ENCODE assay signal across 17 cellular contexts in the genomic region with DNA sequence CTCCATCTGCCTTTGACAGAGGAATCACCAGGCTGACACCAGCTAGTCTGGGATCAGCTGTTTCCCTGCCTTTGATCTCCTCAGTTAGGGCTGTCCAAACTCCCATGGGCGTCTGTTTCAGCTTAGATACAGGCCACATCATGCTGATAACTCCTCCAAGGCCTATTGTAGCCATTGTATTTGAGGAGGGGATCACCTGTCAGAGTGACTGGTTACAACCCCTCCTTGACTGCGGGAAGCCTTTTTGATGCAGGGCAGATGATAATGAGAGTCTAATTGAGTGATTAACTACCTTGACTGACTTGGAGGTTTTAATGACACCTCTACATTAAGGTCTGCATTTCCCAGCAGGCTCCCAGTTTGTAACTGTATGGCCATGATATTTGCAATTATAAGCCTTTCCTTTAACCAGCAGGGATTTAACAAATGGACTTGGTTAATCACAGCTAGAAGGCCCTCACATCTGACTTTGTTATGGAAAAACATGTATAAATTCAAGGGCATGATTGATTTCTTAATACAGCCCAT.
DNase-seq lines count a peak whose midpoint lies in the region; ATAC-seq and TF ChIP-seq lines count a peak whose summit lies in the region.
"Had no signal": no experiment of that assay in that cellular context is flagged by ENCODE, and none has a peak within 500 bp of the region (broad histone marks: within the 10 kb centered on the region; RNA-seq: fewer than 3 reads in every experiment).

No MANE protein-coding gene starts in this region.

- H3K9me3 ChIP-seq in H9 (ENCODE audit: control insufficient read depth, low read depth, low read length) = no peaks in the 10 kb centered on the region

- BruUV-seq in Calu3 (replicated peaks; lab: Mats Ljungman, UMichigan) = no TSS peak

- peak; percentile 95 for DNase-seq in H9
- DNase-seq in NCI-H146 (lab: John Stamatoyannopoulos, UW) = peak; percentile 100
- peak; percentile 69 for DNase-seq in WTC11 (ENCODE audit: low spot score)
- DNase-seq in nephron progenitor cell = peak; percentile 23
- DNase-seq in Calu3 = no peak
- DNase-seq in activated CD8-positive, alpha-beta T cell treated with anti-CD3 and anti-CD28 coated beads, Interleukin-2, amount 10 ng/mL, durations not matched to agents 7 days and 5 days = no peak
- no peak for DNase-seq in GM13977 (ENCODE audit: low spot score)
- DNase-seq: activated CD8-positive, alpha-beta memory T cell treated with anti-CD3 and anti-CD28 coated beads, Interleukin-2, amount 10 ng/mL, durations not matched to agents 7 days and 5 days; activated gamma-delta T cell; aorta; cortex of kidney; NCI-H2029; SHP77; stimulated activated CD4-positive, alpha-beta T cell treated with anti-CD3 and anti-CD28 coated beads, Interleukin-12 subunit alpha, Interleukin-12 subunit beta, amount 100 ng/mL, for 4 hours had no signal

- no peak overlapping the region for H4K5ac ChIP-seq in H9 (ENCODE audit: insufficient read length, low read depth, low read length)

- ATAC-seq in WTC11 (peak; percentile 97), GM18502 (IDR thresholded peaks at IDR 0.05; ENCODE audit: poor library complexity, unreplicated experiment) (no peak)
- ATAC-seq in activated CD8-positive, alpha-beta T cell treated with anti-CD3 and anti-CD28 coated beads, Interleukin-2, amount 10 ng/mL, durations not matched to agents 7 days and 5 days = no peak
- ATAC-seq: activated CD4-positive, CD25-positive, alpha-beta regulatory T cell treated with anti-CD3 and anti-CD28 coated beads, Interleukin-2, amount 50 U/mL, for 24 hours; activated CD8-positive, alpha-beta memory T cell treated with anti-CD3 and anti-CD28 coated beads, Interleukin-2, amount 10 ng/mL, durations not matched to agents 7 days and 5 days had no signal

- peak overlapping the region in 1 of 2 experiments; percentile 15; a peak in 1 of 5 replicates for H3K4me3 Mint-ChIP-seq in H9
- H3K4me3 Mint-ChIP-seq in WTC11 = no peak overlapping the region
- H3K4me3 Mint-ChIP-seq in nephron progenitor cell = peak overlapping the region; percentile 8
- H3K4me3 Mint-ChIP-seq in Calu3 (ENCODE audit: low read depth, unreplicated experiment) = no peak overlapping the region
- no peak overlapping the region for H3K4me3 Mint-ChIP-seq in activated CD8-positive, alpha-beta T cell treated with anti-CD3 and anti-CD28 coated beads, Interleukin-2, amount 10 ng/mL, durations not matched to agents 7 days and 5 days
- H3K4me3 Mint-ChIP-seq: activated CD8-positive, alpha-beta memory T cell treated with anti-CD3 and anti-CD28 coated beads, Interleukin-2, amount 10 ng/mL, durations not matched to agents 7 days and 5 days; T-helper 1 cell treated with Interleukin-12 subunit alpha and Interleukin-12 subunit beta and Interleukin-4 antibody, amounts not matched to agents 30 μg/mL and 1 μg/mL, for 36 hours had no signal

- peaks cover 14% of the 10 kb centered on the region; the same call in 1 of the 2 replicates for H3K27me3 ChIP-seq in H9 (ENCODE audit: insufficient read depth, low read length)

- no peak overlapping the region for H2AFZ ChIP-seq in H9 (ENCODE audit: low read length)

- H3K27ac Mint-ChIP-seq in H9 = peak overlapping the region in 1 of 3 experiments; percentile 55; a peak in 1 of 7 replicates
- H3K27ac Mint-ChIP-seq in WTC11 = no peak overlapping the region
- peak overlapping the region; percentile 91 for H3K27ac Mint-ChIP-seq in nephron progenitor cell
- no peak overlapping the region for H3K27ac Mint-ChIP-seq in Calu3 (ENCODE audit: unreplicated experiment)
- no peak overlapping the region for H3K27ac Mint-ChIP-seq in activated CD8-positive, alpha-beta T cell treated with anti-CD3 and anti-CD28 coated beads, Interleukin-2, amount 10 ng/mL, durations not matched to agents 7 days and 5 days
- H3K27ac Mint-ChIP-seq: activated CD8-positive, alpha-beta memory T cell treated with anti-CD3 and anti-CD28 coated beads, Interleukin-2, amount 10 ng/mL, durations not matched to agents 7 days and 5 days; T-helper 1 cell treated with Interleukin-12 subunit alpha and Interleukin-12 subunit beta and Interleukin-4 antibody, amounts not matched to agents 30 μg/mL and 1 μg/mL, for 36 hours had no signal

- no peak overlapping the region for H3K14ac ChIP-seq in H9 (ENCODE audit: insufficient read depth, low read length)

- H3K36me3 Mint-ChIP-seq in H9 (ENCODE audit: insufficient read depth in 1 of 3, low read depth in 3 of 3) (peaks cover 0 to 6% (median 2%) of the 10 kb centered on the region in 3 experiments; a peak in 1 of 7 replicates), WTC11 (peaks cover 7% of the 10 kb centered on the region; the same call in 1 of the 2 replicates), nephron progenitor cell (ENCODE audit: low read depth) (no peaks in the 10 kb centered on the region), Calu3 (ENCODE audit: insufficient read depth, unreplicated experiment) (no peaks in the 10 kb centered on the region)
- no peaks in the 10 kb centered on the region for H3K36me3 Mint-ChIP-seq in activated CD8-positive, alpha-beta T cell treated with anti-CD3 and anti-CD28 coated beads, Interleukin-2, amount 10 ng/mL, durations not matched to agents 7 days and 5 days (ENCODE audit: low read depth)
- H3K36me3 Mint-ChIP-seq: activated CD8-positive, alpha-beta memory T cell treated with anti-CD3 and anti-CD28 coated beads, Interleukin-2, amount 10 ng/mL, durations not matched to agents 7 days and 5 days had no signal

- CTCF ChIA-PET in WTC11 (lab: Charles Lee) (no interaction called here), Calu3 (lab: Charles Lee) (no interaction called here)
- CTCF ChIA-PET in activated CD8-positive, alpha-beta T cell treated with anti-CD3 and anti-CD28 coated beads, Interleukin-2, amount 10 ng/mL, durations not matched to agents 7 days and 5 days (lab: Charles Lee) = no interaction called here

- no peak overlapping the region for H3K56ac ChIP-seq in H9 (ENCODE audit: insufficient read length, low read depth, low read length)

- no peaks in the 10 kb centered on the region for H3K4me1 ChIP-seq in H9 (ENCODE audit: insufficient read depth, low read length)

- WGBS in H9 (ENCODE audit: extremely low coverage, insufficient read length, low lambda C conversion rate) = no CpG with 5 or more reads among the region's 2 CpGs

- H3K9me3 Mint-ChIP-seq in H9 = peaks cover 6 to 10% of the 10 kb centered on the region in 2 experiments; a peak in 3 of 5 replicates
- H3K9me3 Mint-ChIP-seq in WTC11 = peaks cover 6% of the 10 kb centered on the region; the same call in 1 of the 2 replicates
- peaks cover 8% of the 10 kb centered on the region for H3K9me3 Mint-ChIP-seq in nephron progenitor cell
- no peaks in the 10 kb centered on the region for H3K9me3 Mint-ChIP-seq in Calu3 (ENCODE audit: low read depth, unreplicated experiment)
- H3K9me3 Mint-ChIP-seq in activated CD8-positive, alpha-beta T cell treated with anti-CD3 and anti-CD28 coated beads, Interleukin-2, amount 10 ng/mL, durations not matched to agents 7 days and 5 days (ENCODE audit: insufficient read depth) = peaks cover 8% of the 10 kb centered on the region

- no peak overlapping the region for H2BK15ac ChIP-seq in H9 (ENCODE audit: low read depth, low read length)

- no peak overlapping the region for H2BK120ac ChIP-seq in H9 (ENCODE audit: low read depth, low read length, poor library complexity, severe bottlenecking)

- no peak overlapping the region for H3K23ac ChIP-seq in H9 (ENCODE audit: insufficient read length, low read depth, low read length)

- H3K4ac ChIP-seq in H9 (ENCODE audit: low read depth, low read length) = no peak overlapping the region

- POLR2A ChIA-PET in WTC11 (lab: Charles Lee) = interaction anchor here (0.5 kb wide), 1 partner anchor 25 kb away, joined by 7 read pairs; no protein-coding TSS in a partner anchor
- POLR2A ChIA-PET in activated CD8-positive, alpha-beta T cell treated with anti-CD3 and anti-CD28 coated beads, Interleukin-2, amount 10 ng/mL, durations not matched to agents 7 days and 5 days (lab: Charles Lee) = no interaction called here

- H3K4me1 Mint-ChIP-seq in H9 = peaks cover 20 to 22% of the 10 kb centered on the region in 2 experiments
- peaks cover 20% of the 10 kb centered on the region for H3K4me1 Mint-ChIP-seq in WTC11
- H3K4me1 Mint-ChIP-seq in nephron progenitor cell = peaks cover 31% of the 10 kb centered on the region
- H3K4me1 Mint-ChIP-seq in Calu3 (ENCODE audit: low read depth, unreplicated experiment) = no peaks in the 10 kb centered on the region
- no peaks in the 10 kb centered on the region for H3K4me1 Mint-ChIP-seq in activated CD8-positive, alpha-beta T cell treated with anti-CD3 and anti-CD28 coated beads, Interleukin-2, amount 10 ng/mL, durations not matched to agents 7 days and 5 days (ENCODE audit: low read depth)
- H3K4me1 Mint-ChIP-seq: activated CD8-positive, alpha-beta memory T cell treated with anti-CD3 and anti-CD28 coated beads, Interleukin-2, amount 10 ng/mL, durations not matched to agents 7 days and 5 days had no signal

- H2BK20ac ChIP-seq in H9 (ENCODE audit: low read depth, low read length, poor library complexity, severe bottlenecking) = no peak overlapping the region

- H3T11ph ChIP-seq in H9 (ENCODE audit: low read length) = no peak overlapping the region

- H4K91ac ChIP-seq in H9 (ENCODE audit: insufficient read length, low read depth, low read length) = no peak overlapping the region

- H3K79me2 ChIP-seq in H9 (ENCODE audit: insufficient read depth, low read length) = no peaks in the 10 kb centered on the region

- H3K9ac ChIP-seq in H9 (ENCODE audit: extremely low read depth, insufficient read length, low read length) = no peak overlapping the region

- H3K4me2 ChIP-seq in H9 (ENCODE audit: insufficient read depth, insufficient read length, low read length) = peak overlapping the region; percentile 19

- no peak overlapping the region for H3K18ac ChIP-seq in H9 (ENCODE audit: insufficient read length, low read depth, low read length)

- in situ Hi-C loops in GM13977 (cut with MboI; ENCODE audit: low pct_unique_long_range_greater_than_20kb, low sequenced_read_pairs, unreplicated experiment) = no loop called here

- H3K79me1 ChIP-seq in H9 (ENCODE audit: insufficient read depth, low read depth, low read length, poor library complexity, severe bottlenecking) = no peaks in the 10 kb centered on the region

- H2BK12ac ChIP-seq in H9 (ENCODE audit: insufficient read length, low read depth, low read length) = no peak overlapping the region

- H2AK5ac ChIP-seq in H9 (ENCODE audit: insufficient read length, low read length) = no peak overlapping the region

- intact Hi-C loops in Calu3 (cut with micrococcal nuclease; ENCODE audit: unreplicated experiment) = no loop called here

- no peak overlapping the region for H3K27ac ChIP-seq in H9 (ENCODE audit: insufficient read length, low read depth, low read length)

- TF ChIP-seq CTCF in H9 (conservative IDR thresholded peaks at IDR 0.05) = no peak
- no peak for TF ChIP-seq CTCF in WTC11 (IDR thresholded peaks at IDR 0.05)
- TF ChIP-seq CTCF in nephron progenitor cell (IDR thresholded peaks at IDR 0.05) = no peak
- no peak for TF ChIP-seq CTCF in Calu3 (IDR thresholded peaks at IDR 0.05; ENCODE audit: unreplicated experiment)
- no peak for TF ChIP-seq CTCF in GM13977 (IDR thresholded peaks at IDR 0.05; ENCODE audit: extremely low read depth, insufficient read depth, missing control alignments)

- H3K27me3 Mint-ChIP-seq in H9 (ENCODE audit: low read depth) = peaks cover 48% of the 10 kb centered on the region
- no peaks in the 10 kb centered on the region; the same call in none of the 2 replicates for H3K27me3 Mint-ChIP-seq in WTC11 (ENCODE audit: low read depth)
- no peaks in the 10 kb centered on the region for H3K27me3 Mint-ChIP-seq in nephron progenitor cell (ENCODE audit: low read depth, poor library complexity)
- no peaks in the 10 kb centered on the region for H3K27me3 Mint-ChIP-seq in Calu3 (ENCODE audit: unreplicated experiment)
- no peaks in the 10 kb centered on the region for H3K27me3 Mint-ChIP-seq in activated CD8-positive, alpha-beta T cell treated with anti-CD3 and anti-CD28 coated beads, Interleukin-2, amount 10 ng/mL, durations not matched to agents 7 days and 5 days (ENCODE audit: low read depth)
- H3K27me3 Mint-ChIP-seq: activated CD8-positive, alpha-beta memory T cell treated with anti-CD3 and anti-CD28 coated beads, Interleukin-2, amount 10 ng/mL, durations not matched to agents 7 days and 5 days had no signal

- no peaks in the 10 kb centered on the region for H3K23me2 ChIP-seq in H9 (ENCODE audit: insufficient read length, low read depth, low read length, poor library complexity, severe bottlenecking)

- no peak overlapping the region for H4K8ac ChIP-seq in H9 (replicated peaks; ENCODE audit: insufficient read length, low read depth, low read length)

- H4K20me1 ChIP-seq in H9 (ENCODE audit: control insufficient read depth, insufficient read depth, insufficient read length) = no peaks in the 10 kb centered on the region

- no peak overlapping the region for H2BK5ac ChIP-seq in H9 (ENCODE audit: insufficient read length, low read length)

Comparison
In these comparisons a context has a peak if more than half of its experiments do, and no peak if none do; other contexts are left out.
1. DNase-seq: peak in H9 (single experiment), NCI-H146 (single experiment), WTC11 (single experiment) and nephron progenitor cell (single experiment); none in Calu3 (single experiment), activated CD8-positive, alpha-beta T cell treated with anti-CD3 and anti-CD28 coated beads, Interleukin-2, amount 10 ng/mL, durations not matched to agents 7 days and 5 days (single experiment) and GM13977 (single experiment).